Comparison of ENCODE assay signal across 13 cellular contexts in the genomic region with DNA sequence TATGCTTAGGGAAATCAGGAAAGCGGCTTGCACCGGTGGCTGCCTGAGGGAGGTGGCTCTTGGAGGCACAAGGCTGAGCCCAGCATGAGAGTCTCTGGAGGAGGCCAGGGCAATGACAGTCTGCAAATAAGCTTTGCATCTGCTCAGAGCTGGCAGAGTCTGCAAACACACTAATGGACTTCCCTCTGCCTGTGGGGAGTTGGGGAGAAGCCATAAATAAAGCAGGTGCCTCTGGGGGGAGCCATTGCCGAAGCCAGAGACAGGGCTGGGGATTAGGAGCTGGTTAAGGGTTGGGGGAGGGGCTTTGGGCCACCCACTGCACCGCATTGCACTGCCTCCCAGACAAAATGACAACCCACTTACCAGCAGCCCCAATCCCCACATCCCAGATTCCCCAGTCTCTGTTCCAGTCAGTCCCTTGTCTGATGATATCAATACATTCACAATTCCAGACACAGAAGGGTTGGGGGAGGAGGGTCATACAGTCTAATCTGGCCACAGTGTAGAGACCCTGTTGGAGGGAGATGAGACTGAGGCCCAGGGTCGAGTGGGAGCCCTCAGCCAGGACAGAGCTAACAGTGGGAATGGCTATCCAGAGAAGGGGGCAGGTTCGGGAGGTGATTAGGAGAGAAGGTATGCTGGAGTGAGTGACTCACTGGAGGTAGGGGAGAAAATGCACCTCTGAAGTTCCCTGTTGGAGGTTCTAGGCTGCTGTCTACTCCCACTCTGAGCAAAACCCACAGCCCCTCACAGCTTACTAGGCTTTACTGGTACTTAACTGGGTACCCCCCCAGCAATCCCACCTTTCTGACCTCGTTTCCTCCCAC. TPM values are rescaled to one million over a fixed set of nuclear protein-coding genes. Genes with fewer than 3 reads are reported as not detected.
A peak's percentile ranks its signal among the peaks of the same experiment; 100 is the strongest.
DNase-seq lines count a peak whose midpoint lies in the region; ATAC-seq and TF ChIP-seq lines count a peak whose summit lies in the region.
"Had no signal": no experiment of that assay in that cellular context is flagged by ENCODE, and none has a peak within 500 bp of the region (broad histone marks: within the 10 kb centered on the region; RNA-seq: fewer than 3 reads in every experiment).

No MANE protein-coding gene starts in this region.

- BruUV-seq in MCF 10A (replicated peaks; lab: Mats Ljungman, UMichigan) (no TSS peak), mammary epithelial cell (replicated peaks; lab: Mats Ljungman, UMichigan) (no TSS peak)

- H3K4me3 ChIP-seq in breast epithelium (no peak overlapping the region), mammary epithelial cell (replicated peaks in 1 of 3; ENCODE audit: insufficient read depth in 1 of 3, low read depth in 2 of 3, low read length in 3 of 3) (no peak overlapping the region), aorta (ENCODE audit: low read length in 2 of 2) (no peak overlapping the region)
- H3K4me3 ChIP-seq: skin epidermis had no signal

- POLR2A ChIA-PET in MCF 10A (lab: Yijun Ruan, JAX) = no interaction called here

- no peaks in the 10 kb centered on the region for H3K9me3 Mint-ChIP-seq in MCF 10A (ENCODE audit: unreplicated experiment)
- H3K9me3 Mint-ChIP-seq: CD4-positive, CD25-positive, alpha-beta regulatory T cell; central memory CD8-positive, alpha-beta T cell had no signal

- in situ Hi-C loops in mammary epithelial cell (cut with MboI; ENCODE audit: low sequenced_read_pairs in 2 of 2) = no loop called here

- H2AFZ ChIP-seq in mammary epithelial cell (ENCODE audit: low read depth, low read length) = no peak overlapping the region

- no peak overlapping the region for H3K9ac ChIP-seq in mammary epithelial cell (ENCODE audit: insufficient read depth, low read length)

- H3K9me3 ChIP-seq in breast epithelium (no peaks in the 10 kb centered on the region), mammary epithelial cell (replicated peaks; ENCODE audit: insufficient read depth, low read length) (no peaks in the 10 kb centered on the region), aorta (ENCODE audit: control insufficient read depth, low read length) (no peaks in the 10 kb centered on the region)

- ATAC-seq in aorta (ENCODE audit: low FRiP score) (peak; percentile 15), HG03039 (IDR thresholded peaks at IDR 0.05; ENCODE audit: unreplicated experiment) (no peak), GM21619 (IDR thresholded peaks at IDR 0.05; ENCODE audit: unreplicated experiment) (no peak), HG03108 (IDR thresholded peaks at IDR 0.05; ENCODE audit: unreplicated experiment) (no peak)

- H3K4me3 Mint-ChIP-seq in MCF 10A (ENCODE audit: unreplicated experiment) = no peak overlapping the region
- H3K4me3 Mint-ChIP-seq: CD4-positive, CD25-positive, alpha-beta regulatory T cell; central memory CD8-positive, alpha-beta T cell had no signal

- no peaks in the 10 kb centered on the region for H3K79me2 ChIP-seq in mammary epithelial cell (ENCODE audit: insufficient read depth, low read length)

- 38% methylated on average over 7 of the region's 7 CpGs for WGBS in mammary epithelial cell (ENCODE audit: low coverage, missing lambda C conversion rate)
- WGBS in aorta, 2 donors = 31 to 34% methylated on average over 7 of the region's 7 CpGs

- TF ChIP-seq POLR2A in breast epithelium (IDR thresholded peaks at IDR 0.05) = no peak

- H3K27me3 Mint-ChIP-seq in MCF 10A (ENCODE audit: insufficient read depth, unreplicated experiment) = peaks cover 20% of the 10 kb centered on the region

- no peaks in the 10 kb centered on the region for H3K4me1 ChIP-seq in breast epithelium
- H3K4me1 ChIP-seq in mammary epithelial cell (ENCODE audit: insufficient read depth, low read length) = peaks cover 19% of the 10 kb centered on the region
- H3K4me1 ChIP-seq in aorta (ENCODE audit: control insufficient read depth in 1 of 2, insufficient read depth in 2 of 2, low read length in 2 of 2) = no peaks in the 10 kb centered on the region

- intact Hi-C loops in MCF 10A (cut with micrococcal nuclease) = no loop called here
- intact Hi-C loops in breast epithelium (cut with DNase I; ENCODE audit: low total_unique reads) = no loop called here
- intact Hi-C loops in mammary epithelial cell (cut with micrococcal nuclease) = no loop called here
- intact Hi-C loops in aorta (cut with DNase I) = no loop called here

- H3K36me3 ChIP-seq in breast epithelium (no peaks in the 10 kb centered on the region), mammary epithelial cell (ENCODE audit: insufficient read depth, low read length) (no peaks in the 10 kb centered on the region), aorta (ENCODE audit: control insufficient read depth in 1 of 2, insufficient read depth in 2 of 2, low read length in 1 of 2) (no peaks in the 10 kb centered on the region)

- no peaks in the 10 kb centered on the region for H4K20me1 ChIP-seq in mammary epithelial cell (ENCODE audit: insufficient read depth, low read length)

- no peak overlapping the region for H3K4me2 ChIP-seq in mammary epithelial cell (ENCODE audit: insufficient read depth, low read depth, low read length)

- H3K27me3 ChIP-seq in breast epithelium (peaks cover 0 to 36% of the 10 kb centered on the region in 2 donors), mammary epithelial cell (ENCODE audit: insufficient read depth, low read length) (peaks cover 11% of the 10 kb centered on the region), aorta (ENCODE audit: control insufficient read depth in 1 of 2, insufficient read depth in 2 of 2, low read length in 1 of 2) (no peaks in the 10 kb centered on the region)

- CTCF ChIA-PET in MCF 10A (lab: Yijun Ruan, JAX) = interaction anchor here (0.7 to 3.1 kb wide), 5 partner anchors 9 to 244 kb away, joined by 3 to 22 read pairs (median 6); no protein-coding TSS in a partner anchor
- CTCF ChIA-PET in mammary epithelial cell (lab: Charles Lee; ENCODE audit: low non-redundant PET) = no interaction called here

- peaks cover 20% of the 10 kb centered on the region for H3K4me1 Mint-ChIP-seq in MCF 10A (ENCODE audit: insufficient read depth, unreplicated experiment)
- H3K4me1 Mint-ChIP-seq: central memory CD8-positive, alpha-beta T cell had no signal

- dilution Hi-C loops in mammary epithelial cell (cut with HindIII; ENCODE audit: low sequenced_read_pairs) = loop anchor here (5.0 kb wide), 2 partner anchors 78 to 118 kb away; no protein-coding TSS in a partner anchor

- no peaks in the 10 kb centered on the region for H3K36me3 Mint-ChIP-seq in MCF 10A (ENCODE audit: insufficient read depth, unreplicated experiment)
- H3K36me3 Mint-ChIP-seq: CD4-positive, CD25-positive, alpha-beta regulatory T cell had no signal

- DNase-seq in MCF 10A (ENCODE audit: unreplicated experiment) (peak; percentile 29), breast epithelium (ENCODE audit: low spot score in 2 of 2) (no peak), NCI-H2196 (lab: John Stamatoyannopoulos, UW; ENCODE audit: unreplicated experiment) (peak; percentile 41), mammary epithelial cell (peak; percentile 32), aorta (no peak)
- DNase-seq: KG1 had no signal

- no peak overlapping the region for H3K27ac Mint-ChIP-seq in MCF 10A (ENCODE audit: low read depth, unreplicated experiment)
- H3K27ac Mint-ChIP-seq: CD4-positive, CD25-positive, alpha-beta regulatory T cell had no signal

- TF ChIP-seq CTCF in MCF 10A (IDR thresholded peaks at IDR 0.05; ENCODE audit: unreplicated experiment) = no peak
- no peak for TF ChIP-seq CTCF in breast epithelium (IDR thresholded peaks at IDR 0.05)
- peak in 1 of 2 donors; percentile 32 for TF ChIP-seq CTCF in mammary epithelial cell (conservative IDR thresholded peaks at IDR 0.05 in 1 of 2, IDR thresholded peaks at IDR 0.05 in 1 of 2; ENCODE audit: extremely low read depth in 1 of 2, insufficient read depth in 1 of 2, low read depth in 1 of 2, low read length in 2 of 2)

- H3K27ac ChIP-seq in breast epithelium = no peak overlapping the region
- H3K27ac ChIP-seq in mammary epithelial cell (ENCODE audit: insufficient read depth, low read depth, low read length) = no peak overlapping the region
- H3K27ac ChIP-seq in aorta (ENCODE audit: low read depth in 1 of 2, low read length in 2 of 2) = no peak overlapping the region
- H3K27ac ChIP-seq: skin epidermis had no signal

RNA-seq across cellular contexts. Expression of a gene that starts 53.7 kb away (rescaled TPM):
- total RNA-seq in MCF 10A (2022) (not detected in 2 replicates), breast epithelium (under 1 TPM in 1 of 3 donors, not detected in 2; 0.59 TPM), mammary epithelial cell (not detected), aorta (under 1 TPM; 0.19 to 0.81 TPM)
- polyA plus RNA-seq in mammary epithelial cell (not detected), aorta (under 1 TPM; under 0.01 to 0.61 TPM)
- polyA minus RNA-seq in mammary epithelial cell = not detected
- total RNA-seq: ureter had no signal

Comparison
In these comparisons a context has a peak if more than half of its experiments do, and no peak if none do; other contexts are left out.
1. DNase-seq: peak in MCF 10A (single experiment), NCI-H2196 (single experiment) and mammary epithelial cell (single experiment); none in breast epithelium (0 of 2) and aorta (0 of 2).